ENCODE assay signal across 15 cellular contexts in the genomic region with DNA sequence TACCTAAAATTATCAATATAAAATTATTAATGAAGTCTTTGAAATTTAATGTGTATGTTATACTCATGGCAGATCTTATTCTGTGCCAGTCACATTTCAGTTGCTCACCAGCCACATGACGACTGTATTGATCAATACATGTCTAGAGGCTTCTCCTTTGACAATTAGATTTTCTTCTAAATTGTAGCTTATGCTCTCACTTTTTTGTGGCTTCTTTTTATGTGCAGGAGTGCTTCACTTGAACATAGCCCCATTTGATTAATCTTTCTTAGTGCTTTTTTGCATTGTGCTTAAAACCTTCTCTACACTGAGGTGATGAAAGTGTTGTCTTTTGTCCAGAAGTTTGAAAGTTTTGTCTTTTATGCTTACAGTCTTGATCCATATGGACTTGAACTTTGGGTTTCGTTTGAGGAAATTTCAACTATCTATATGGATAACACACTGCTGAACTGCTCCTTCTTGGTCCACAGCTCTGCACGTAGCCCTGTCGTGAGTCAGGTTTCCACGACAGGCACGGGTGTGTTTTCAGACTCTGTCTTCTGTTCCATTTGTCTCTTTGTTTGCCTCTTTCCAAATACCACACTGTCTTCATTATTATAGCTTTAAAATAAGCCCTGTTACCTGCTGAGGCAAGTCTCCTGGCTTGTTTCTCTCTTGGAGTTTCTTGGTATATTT.
DNase-seq lines count a peak whose midpoint lies in the region; ATAC-seq, FAIRE-seq and TF ChIP-seq lines count a peak whose summit lies in the region.
"Had no signal": no experiment of that assay in that cellular context is flagged by ENCODE, and none has a peak within 500 bp of the region (broad histone marks: within the 10 kb centered on the region; RNA-seq: fewer than 3 reads in every experiment).

No MANE protein-coding gene starts in this region.

- H3K27ac ChIP-seq in keratinocyte (ENCODE audit: control insufficient read depth, insufficient read depth, low read length), result no peak overlapping the region
- H3K27ac ChIP-seq: C4-2B, HL-60 had no signal

- H3K36me3 Mint-ChIP-seq in activated CD8-positive, alpha-beta T cell treated with anti-CD3 and anti-CD28 coated beads, Interleukin-2, amount 10 ng/mL, durations not matched to agents 7 days and 5 days (ENCODE audit: low read depth), result peaks cover 6% of the 10 kb centered on the region
- H3K36me3 Mint-ChIP-seq: type B pancreatic cell had no signal

- no peak for TF ChIP-seq CTCF in GM12865 (IDR thresholded peaks at IDR 0.05; ENCODE audit: insufficient read depth, low read depth, low read length, missing control alignments)
- TF ChIP-seq CTCF in keratinocyte (optimal IDR thresholded peaks at IDR 0.05 in 1 of 3, IDR thresholded peaks at IDR 0.05 in 1 of 3, conservative IDR thresholded peaks at IDR 0.05 in 1 of 3; ENCODE audit: extremely low read depth in 1 of 3, insufficient read depth in 2 of 3, low read length in 3 of 3), result no peak
- TF ChIP-seq CTCF in GM10266 (IDR thresholded peaks at IDR 0.05; ENCODE audit: control insufficient read depth, insufficient read depth, low read depth, missing control alignments), result no peak

- dilution Hi-C loops in keratinocyte (cut with MboI; ENCODE audit: extremely low pct_ligation_motif_present, low sequenced_read_pairs), result no loop called here

- peak overlapping the region; percentile 53 for H3K4me3 Mint-ChIP-seq in activated CD8-positive, alpha-beta T cell treated with anti-CD3 and anti-CD28 coated beads, Interleukin-2, amount 10 ng/mL, durations not matched to agents 7 days and 5 days
- H3K4me3 Mint-ChIP-seq: HFFc6, type B pancreatic cell had no signal

- no peaks in the 10 kb centered on the region for H4K20me1 ChIP-seq in keratinocyte (ENCODE audit: control insufficient read depth, extremely low read depth, insufficient read depth, low read length)

- H3K4me1 Mint-ChIP-seq in activated CD8-positive, alpha-beta T cell treated with anti-CD3 and anti-CD28 coated beads, Interleukin-2, amount 10 ng/mL, durations not matched to agents 7 days and 5 days (ENCODE audit: low read depth), result peaks cover 44% of the 10 kb centered on the region

- H3K9me3 Mint-ChIP-seq in activated CD8-positive, alpha-beta T cell treated with anti-CD3 and anti-CD28 coated beads, Interleukin-2, amount 10 ng/mL, durations not matched to agents 7 days and 5 days (ENCODE audit: insufficient read depth), result no peaks in the 10 kb centered on the region
- H3K9me3 Mint-ChIP-seq: type B pancreatic cell had no signal

- no peaks in the 10 kb centered on the region for H3K9me1 ChIP-seq in keratinocyte (ENCODE audit: control insufficient read depth, extremely low read depth, insufficient read depth, low read length)

- no peaks in the 10 kb centered on the region for H3K79me2 ChIP-seq in keratinocyte (ENCODE audit: control insufficient read depth, insufficient read depth, low read length)

- H3K4me1 ChIP-seq in keratinocyte (ENCODE audit: control insufficient read depth, extremely low read depth, insufficient read depth, low read length) (peaks cover 12% of the 10 kb centered on the region), HAP-1 (no peaks in the 10 kb centered on the region)

- in situ Hi-C loops in HAP-1 (cut with MboI; ENCODE audit: low sequenced_read_pairs), result no loop called here

- peak overlapping the region; percentile 85 for H3K27ac Mint-ChIP-seq in activated CD8-positive, alpha-beta T cell treated with anti-CD3 and anti-CD28 coated beads, Interleukin-2, amount 10 ng/mL, durations not matched to agents 7 days and 5 days
- H3K27ac Mint-ChIP-seq: HFFc6, type B pancreatic cell had no signal

- ATAC-seq in activated CD8-positive, alpha-beta T cell treated with anti-CD3 and anti-CD28 coated beads, Interleukin-2, amount 10 ng/mL, durations not matched to agents 7 days and 5 days, result peak; percentile 66
- ATAC-seq in GM18498 (IDR thresholded peaks at IDR 0.05; ENCODE audit: unreplicated experiment), result no peak

- H3K4me2 ChIP-seq in keratinocyte (ENCODE audit: control insufficient read depth, extremely low read depth, insufficient read depth, low read depth, low read length), result peak overlapping the region; percentile 38

- H3K36me3 ChIP-seq in keratinocyte (ENCODE audit: control insufficient read depth in 2 of 2, extremely low read depth in 1 of 2, insufficient read depth in 2 of 2, low read length in 2 of 2) (no peaks in the 10 kb centered on the region), HAP-1 (replicated peaks) (no peaks in the 10 kb centered on the region)

- peak overlapping the region; percentile 79 for H2AFZ ChIP-seq in keratinocyte (ENCODE audit: control insufficient read depth, low read length)

- no peaks in the 10 kb centered on the region for H3K27me3 Mint-ChIP-seq in activated CD8-positive, alpha-beta T cell treated with anti-CD3 and anti-CD28 coated beads, Interleukin-2, amount 10 ng/mL, durations not matched to agents 7 days and 5 days (ENCODE audit: low read depth)

- H3K4me3 ChIP-seq in GM12865 (ENCODE audit: low read depth, low read length) (peak overlapping the region; percentile 10; the same call in 1 of the 2 replicates), keratinocyte (ENCODE audit: control insufficient read depth in 2 of 3, extremely low read depth in 1 of 3, insufficient read depth in 2 of 3, low read depth in 1 of 3, low read length in 3 of 3) (peak overlapping the region in 1 of 3 experiments; percentile 4), HAP-1 (no peak overlapping the region)

- POLR2A ChIA-PET in activated CD8-positive, alpha-beta T cell treated with anti-CD3 and anti-CD28 coated beads, Interleukin-2, amount 10 ng/mL, durations not matched to agents 7 days and 5 days (lab: Charles Lee), result interaction anchor here (0.9 to 1.2 kb wide), 3 partner anchors 8 to 18 kb away, joined by 3 read pairs; no protein-coding TSS in a partner anchor

- no peaks in the 10 kb centered on the region for H3K9me3 ChIP-seq in keratinocyte (ENCODE audit: control insufficient read depth, low read depth, low read length)
- no peaks in the 10 kb centered on the region for H3K9me3 ChIP-seq in HAP-1

- DNase-seq in GM12865 (ENCODE audit: low read depth), result no peak
- no peak for DNase-seq in GM19239 (ENCODE audit: insufficient read length, low spot score)
- no peak for DNase-seq in activated CD8-positive, alpha-beta T cell treated with anti-CD3 and anti-CD28 coated beads, Interleukin-2, amount 10 ng/mL, durations not matched to agents 7 days and 5 days
- DNase-seq in keratinocyte (ENCODE audit: low read depth, low spot score), result no peak
- DNase-seq in GM10266 (ENCODE audit: extremely low spot score), result no peak
- DNase-seq in HAP-1 (ENCODE audit: low spot score in 2 of 2), result no peak
- DNase-seq in NCI-H2196 treated with DMSO at 0.1 percent for 48 hours (lab: John Stamatoyannopoulos, UW; ENCODE audit: unreplicated experiment), result no peak
- DNase-seq: HFFc6, NCI-H1092 treated with DMSO at 0.1 percent for 48 hours, NCI-H774 had no signal

- H3K9ac ChIP-seq in keratinocyte (ENCODE audit: control insufficient read depth, extremely low read depth, insufficient read depth, low read length), result no peak overlapping the region

- H3K27me3 ChIP-seq in keratinocyte (ENCODE audit: control insufficient read depth, extremely low read depth, insufficient read depth, low read length), result no peaks in the 10 kb centered on the region
- no peaks in the 10 kb centered on the region for H3K27me3 ChIP-seq in HAP-1 (ENCODE audit: low read depth)

- CTCF ChIA-PET in activated CD8-positive, alpha-beta T cell treated with anti-CD3 and anti-CD28 coated beads, Interleukin-2, amount 10 ng/mL, durations not matched to agents 7 days and 5 days (lab: Charles Lee), result interaction anchor here (1.1 to 2.1 kb wide), 6 partner anchors 13 to 414 kb away, joined by 3 to 10 read pairs (median 5); no protein-coding TSS in a partner anchor

- FAIRE-seq in GM19239 (lab: Jason Lieb, UNC) (peak; percentile 51), keratinocyte (lab: Jason Lieb, UNC) (peak; percentile 58)
- FAIRE-seq: RCC 7860 had no signal
